Comparison of ENCODE assay signal across 11 cellular contexts in genomic region chr17:59752922-59753321, GRCh38. TPM values are rescaled to one million over a fixed set of nuclear protein-coding genes. Genes with fewer than 3 reads are reported as not detected.
A peak's percentile ranks its signal among the peaks of the same experiment; 100 is the strongest.
DNase-seq lines count a peak whose midpoint lies in the region; ATAC-seq, FAIRE-seq and TF ChIP-seq lines count a peak whose summit lies in the region.
"Had no signal": no experiment of that assay in that cellular context is flagged by ENCODE, and none has a peak within 500 bp of the region (broad histone marks: within the 10 kb centered on the region; RNA-seq: fewer than 3 reads in every experiment).

No MANE protein-coding gene starts in this region.

- peaks cover 67% of the 10 kb centered on the region for H3K4me1 Mint-ChIP-seq in activated CD4-positive, alpha-beta T cell treated with anti-CD3 and anti-CD28 coated beads for 36 hours
- H3K4me1 Mint-ChIP-seq in activated naive CD8-positive, alpha-beta T cell (ENCODE audit: low read depth): peaks cover 50% of the 10 kb centered on the region

- H3K27ac ChIP-seq in osteoblast (ENCODE audit: low read depth, low read length): peak overlapping the region; percentile 99

- no peaks in the 10 kb centered on the region for H3K36me3 ChIP-seq in osteoblast (ENCODE audit: insufficient read depth, low read length)

- H3K27me3 ChIP-seq in osteoblast (ENCODE audit: insufficient read depth, low read length): no peaks in the 10 kb centered on the region

- POLR2A ChIA-PET in activated CD4-positive, alpha-beta T cell treated with anti-CD3 and anti-CD28 coated beads for 36 hours (lab: Charles Lee): interaction anchor here (0.6 to 5.5 kb wide), 19 partner anchors 8 to 140 kb away, joined by 3 to 252 read pairs (median 6); partner anchors contain the start of genes RPS6KB1, TUBD1 and VMP1

- no peak overlapping the region for H2AFZ ChIP-seq in osteoblast (ENCODE audit: low read length)

- no peaks in the 10 kb centered on the region for H3K9me3 Mint-ChIP-seq in activated CD4-positive, alpha-beta T cell treated with anti-CD3 and anti-CD28 coated beads for 36 hours (ENCODE audit: low read depth)
- no peaks in the 10 kb centered on the region for H3K9me3 Mint-ChIP-seq in activated naive CD8-positive, alpha-beta T cell (ENCODE audit: low read depth)
- H3K9me3 Mint-ChIP-seq: CD4-positive, alpha-beta memory T cell had no signal

- CTCF ChIA-PET in activated CD4-positive, alpha-beta T cell treated with anti-CD3 and anti-CD28 coated beads for 36 hours (lab: Charles Lee): interaction anchor here (0.7 to 9.0 kb wide), 20 partner anchors 10 to 324 kb away, joined by 3 to 113 read pairs (median 6); no protein-coding TSS in a partner anchor

- H3K9me3 ChIP-seq in osteoblast (ENCODE audit: low read depth, low read length): no peaks in the 10 kb centered on the region

- FAIRE-seq in RCC 7860 (lab: Jason Lieb, UNC): no peak

- H3K4me3 Mint-ChIP-seq in activated CD4-positive, alpha-beta T cell treated with anti-CD3 and anti-CD28 coated beads for 36 hours: peak overlapping the region; percentile 66
- no peak overlapping the region for H3K4me3 Mint-ChIP-seq in activated naive CD8-positive, alpha-beta T cell

- peak overlapping the region; percentile 82 for H3K4me2 ChIP-seq in osteoblast (ENCODE audit: insufficient read depth, low read length)

- no peak for ATAC-seq in activated CD4-positive, alpha-beta T cell treated with anti-CD3 and anti-CD28 coated beads for 36 hours
- ATAC-seq in HG03066 (IDR thresholded peaks at IDR 0.05; ENCODE audit: low read depth, unreplicated experiment) (peak; percentile 5), GM21381 (IDR thresholded peaks at IDR 0.05; ENCODE audit: unreplicated experiment) (no peak)

- H3K36me3 Mint-ChIP-seq in activated CD4-positive, alpha-beta T cell treated with anti-CD3 and anti-CD28 coated beads for 36 hours (ENCODE audit: low read depth): peaks cover 25% of the 10 kb centered on the region
- H3K36me3 Mint-ChIP-seq in activated naive CD8-positive, alpha-beta T cell: peaks cover 6% of the 10 kb centered on the region

- DNase-seq in activated CD4-positive, alpha-beta T cell treated with anti-CD3 and anti-CD28 coated beads for 36 hours: no peak
- DNase-seq in activated CD4-positive, alpha-beta T cell treated with anti-CD3 and anti-CD28 coated beads, Interleukin-2, amount 50 U/mL, for 1 hour: no peak
- DNase-seq in osteoblast (ENCODE audit: insufficient read length, low spot score, missing footprints) (no peak), RCC 7860 (ENCODE audit: low spot score) (no peak), HUDEP-2 (lab: John Stamatoyannopoulos, UW; ENCODE audit: unreplicated experiment in 76 of 76) (no peak)
- DNase-seq: activated CD8-positive, alpha-beta memory T cell treated with anti-CD3 and anti-CD28 coated beads for 24 hours; occipital lobe had no signal

- H3K79me2 ChIP-seq in osteoblast (ENCODE audit: insufficient read depth, low read length): peaks cover 24% of the 10 kb centered on the region

- TF ChIP-seq CTCF in osteoblast (IDR thresholded peaks at IDR 0.05; ENCODE audit: extremely low read depth, low read depth, low read length): no peak

- intact Hi-C loops in activated CD4-positive, alpha-beta T cell treated with anti-CD3 and anti-CD28 coated beads for 36 hours (cut with DNase I, micrococcal nuclease): loop anchor here (1.0 to 2.0 kb wide), 4 partner anchors 84 to 188 kb away; partner anchors contain the start of genes RPS6KB1 (in 1 of the 2) and TUBD1 (in 1 of the 2)

- no peaks in the 10 kb centered on the region for H4K20me1 ChIP-seq in osteoblast (ENCODE audit: insufficient read depth, low read length)

- no peaks in the 10 kb centered on the region for H3K27me3 Mint-ChIP-seq in activated CD4-positive, alpha-beta T cell treated with anti-CD3 and anti-CD28 coated beads for 36 hours
- H3K27me3 Mint-ChIP-seq in activated naive CD8-positive, alpha-beta T cell: no peaks in the 10 kb centered on the region
- H3K27me3 Mint-ChIP-seq: CD4-positive, alpha-beta memory T cell had no signal

- no peak overlapping the region for H3K4me3 ChIP-seq in osteoblast (ENCODE audit: insufficient read depth, low read length)

- peaks cover 52% of the 10 kb centered on the region for H3K4me1 ChIP-seq in osteoblast (ENCODE audit: insufficient read depth, low read length)

- H3K27ac Mint-ChIP-seq in activated CD4-positive, alpha-beta T cell treated with anti-CD3 and anti-CD28 coated beads for 36 hours: peak overlapping the region; percentile 92
- H3K27ac Mint-ChIP-seq in activated naive CD8-positive, alpha-beta T cell: peak overlapping the region; percentile 97

RNA-seq across cellular contexts. Expression of gene VMP1, which starts 45.5 kb away (rescaled TPM):
- total RNA-seq in activated CD4-positive, alpha-beta T cell treated with anti-CD3 and anti-CD28 coated beads for 36 hours: 100 to 1,000 TPM; 378 to 402 TPM
- total RNA-seq in osteoblast: 415 and 445 TPM in 2 replicates

RNA-seq across cellular contexts. Expression of gene PTRH2, which starts 45.7 kb away (rescaled TPM):
- total RNA-seq in activated CD4-positive, alpha-beta T cell treated with anti-CD3 and anti-CD28 coated beads for 36 hours: 10 to 100 TPM; 41.7 to 54.7 TPM
- 8.0 and 14.7 TPM in 2 replicates for total RNA-seq in osteoblast
